ENCODE assay signal across 24 cellular contexts in the genomic region with DNA sequence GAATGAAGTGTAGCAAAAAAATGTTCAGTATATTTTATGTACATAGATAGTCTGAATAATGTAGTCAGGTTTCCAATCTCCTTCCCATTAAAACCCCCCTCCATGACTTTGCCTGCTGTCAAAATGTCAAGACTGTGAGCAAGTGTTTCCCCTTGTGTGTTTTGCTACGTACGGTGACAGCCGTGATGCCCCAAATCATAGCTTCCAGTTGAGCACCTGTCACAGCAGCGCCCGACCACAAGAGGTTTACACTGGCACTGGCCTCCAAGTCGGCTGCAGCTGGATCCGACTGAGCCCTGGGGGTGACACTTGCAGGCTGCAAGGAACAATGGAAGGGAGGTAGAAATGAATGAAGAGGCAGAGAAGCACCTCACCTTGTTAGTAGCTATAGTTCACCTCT.
A peak's percentile ranks its signal among the peaks of the same experiment; 100 is the strongest.
DNase-seq lines count a peak whose midpoint lies in the region; ATAC-seq and TF ChIP-seq lines count a peak whose summit lies in the region.
"Had no signal": no experiment of that assay in that cellular context is flagged by ENCODE, and none has a peak within 500 bp of the region (broad histone marks: within the 10 kb centered on the region; RNA-seq: fewer than 3 reads in every experiment).

No MANE protein-coding gene starts in this region.

- H3K36me3 Mint-ChIP-seq in endodermal cell (ENCODE audit: low read depth) = no peaks in the 10 kb centered on the region
- no peaks in the 10 kb centered on the region for H3K36me3 Mint-ChIP-seq in activated T-cell treated with anti-CD3 and anti-CD28 coated beads, Interleukin-2, amount 50 U/mL, for 24 hours (ENCODE audit: low read depth)
- H3K36me3 Mint-ChIP-seq: activated naive CD4-positive, alpha-beta T cell treated with anti-CD3 and anti-CD28 coated beads, Interleukin-2, amount 50 U/mL, for 72 hours; naive B cell had no signal

- WGBS in endodermal cell (ENCODE audit: insufficient coverage in 1 of 2, insufficient read length in 1 of 2), 2 experiments = 91 to 92% methylated on average over 5 to 7 of the region's 7 CpGs

- H3K27ac Mint-ChIP-seq in endodermal cell = no peak overlapping the region
- no peak overlapping the region for H3K27ac Mint-ChIP-seq in activated T-cell treated with anti-CD3 and anti-CD28 coated beads, Interleukin-2, amount 50 U/mL, for 24 hours
- H3K27ac Mint-ChIP-seq: GM23338, T-helper 17 cell had no signal

- no peak overlapping the region for H3K9ac ChIP-seq in endodermal cell (ENCODE audit: extremely low read depth, low read length, poor library complexity, severe bottlenecking)

- no peak for ATAC-seq in upper lobe of right lung
- no peak for ATAC-seq in HG02884 (IDR thresholded peaks at IDR 0.05; ENCODE audit: unreplicated experiment)
- ATAC-seq: activated naive CD4-positive, alpha-beta T cell treated with anti-CD3 and anti-CD28 coated beads, Interleukin-2, amount 50 U/mL, for 72 hours; GM23338; Panc1; T-helper 17 cell had no signal

- H3K9me3 ChIP-seq in endodermal cell (ENCODE audit: control insufficient read depth, low read length) (no peaks in the 10 kb centered on the region), upper lobe of right lung (no peaks in the 10 kb centered on the region)
- H3K9me3 ChIP-seq: ascending aorta, spleen, thoracic aorta had no signal

- peaks cover 4% of the 10 kb centered on the region for H3K4me1 Mint-ChIP-seq in endodermal cell
- H3K4me1 Mint-ChIP-seq in activated T-cell treated with anti-CD3 and anti-CD28 coated beads, Interleukin-2, amount 50 U/mL, for 24 hours (ENCODE audit: low read depth) = peaks cover 14% of the 10 kb centered on the region
- H3K4me1 Mint-ChIP-seq: naive B cell, T-helper 17 cell had no signal

- H3K4me3 Mint-ChIP-seq in endodermal cell = no peak overlapping the region
- H3K4me3 Mint-ChIP-seq in activated T-cell treated with anti-CD3 and anti-CD28 coated beads, Interleukin-2, amount 50 U/mL, for 24 hours = no peak overlapping the region
- H3K4me3 Mint-ChIP-seq: GM23338, naive B cell, T-helper 17 cell had no signal

- H3K4me1 ChIP-seq in endodermal cell (ENCODE audit: control insufficient read depth, insufficient read depth, low read length) (no peaks in the 10 kb centered on the region), upper lobe of right lung (no peaks in the 10 kb centered on the region)
- H3K4me1 ChIP-seq: ascending aorta, spleen had no signal

- DNase-seq in DMS79 treated with DMSO at 0.1 percent for 48 hours (lab: John Stamatoyannopoulos, UW) = peak; percentile 68
- peak; percentile 8 for DNase-seq in NCI-H1417 treated with DMSO at 0.1 percent for 48 hours (lab: John Stamatoyannopoulos, UW)
- DNase-seq in NCI-H510A (lab: John Stamatoyannopoulos, UW) = peak; percentile 9
- DNase-seq in endodermal cell = no peak
- no peak for DNase-seq in upper lobe of right lung
- no peak for DNase-seq in NCI-H446 (lab: John Stamatoyannopoulos, UW)
- no peak for DNase-seq in activated T-cell treated with anti-CD3 and anti-CD28 coated beads, Interleukin-2, amount 50 U/mL, for 24 hours
- DNase-seq: activated CD4-positive, alpha-beta T cell treated with anti-CD3 and anti-CD28 coated beads for 4 hours; caudate nucleus; DND-41; mesenchymal stem cell; naive B cell; NCI-H1694; spleen; stimulated activated CD4-positive, alpha-beta T cell treated with anti-CD3 and anti-CD28 coated beads, Interleukin-4, amount 100 ng/mL, for 1 hour; stimulated activated naive CD4-positive, alpha-beta T cell; T-helper 17 cell had no signal

- H3K27me3 ChIP-seq in endodermal cell (ENCODE audit: control insufficient read depth, insufficient read depth, low read length, poor library complexity, severe bottlenecking) (no peaks in the 10 kb centered on the region), upper lobe of right lung (no peaks in the 10 kb centered on the region)
- H3K27me3 ChIP-seq: ascending aorta, spleen had no signal

- intact Hi-C loops in upper lobe of right lung (cut with DNase I) = no loop called here

- H3K27me3 Mint-ChIP-seq in endodermal cell (ENCODE audit: insufficient read depth) = no peaks in the 10 kb centered on the region
- peaks cover 5% of the 10 kb centered on the region for H3K27me3 Mint-ChIP-seq in activated T-cell treated with anti-CD3 and anti-CD28 coated beads, Interleukin-2, amount 50 U/mL, for 24 hours
- H3K27me3 Mint-ChIP-seq: naive B cell had no signal

- peak; percentile 13 for TF ChIP-seq CTCF in endodermal cell (conservative IDR thresholded peaks at IDR 0.05)
- no peak for TF ChIP-seq CTCF in upper lobe of right lung (IDR thresholded peaks at IDR 0.05)

- H3K36me3 ChIP-seq in endodermal cell (ENCODE audit: control insufficient read depth, insufficient read depth, low read length) (no peaks in the 10 kb centered on the region), upper lobe of right lung (no peaks in the 10 kb centered on the region)
- H3K36me3 ChIP-seq: ascending aorta, spleen, thoracic aorta had no signal

- H3K27ac ChIP-seq in endodermal cell (ENCODE audit: low read depth, low read length) (no peak overlapping the region), upper lobe of right lung (no peak overlapping the region)
- H3K27ac ChIP-seq: ascending aorta, epithelial cell of prostate, spleen, thoracic aorta had no signal

- H3K4me3 ChIP-seq in endodermal cell (ENCODE audit: low read length) (no peak overlapping the region), upper lobe of right lung (no peak overlapping the region)
- H3K4me3 ChIP-seq: ascending aorta, GM23338, spleen, thoracic aorta had no signal

- no peaks in the 10 kb centered on the region for H3K9me3 Mint-ChIP-seq in endodermal cell
- H3K9me3 Mint-ChIP-seq in activated T-cell treated with anti-CD3 and anti-CD28 coated beads, Interleukin-2, amount 50 U/mL, for 24 hours = no peaks in the 10 kb centered on the region
- H3K9me3 Mint-ChIP-seq: activated naive CD4-positive, alpha-beta T cell treated with anti-CD3 and anti-CD28 coated beads, Interleukin-2, amount 50 U/mL, for 72 hours; GM23338; naive B cell had no signal

Comparison
In these comparisons a context has a peak if more than half of its experiments do, and no peak if none do; other contexts are left out.
1. DNase-seq: peak in DMS79 treated with DMSO at 0.1 percent for 48 hours (single experiment), NCI-H1417 treated with DMSO at 0.1 percent for 48 hours (single experiment) and NCI-H510A (single experiment); none in endodermal cell (single experiment), upper lobe of right lung (single experiment), NCI-H446 (0 of 2) and activated T-cell treated with anti-CD3 and anti-CD28 coated beads, Interleukin-2, amount 50 U/mL, for 24 hours (single experiment).